In the genomic region with DNA sequence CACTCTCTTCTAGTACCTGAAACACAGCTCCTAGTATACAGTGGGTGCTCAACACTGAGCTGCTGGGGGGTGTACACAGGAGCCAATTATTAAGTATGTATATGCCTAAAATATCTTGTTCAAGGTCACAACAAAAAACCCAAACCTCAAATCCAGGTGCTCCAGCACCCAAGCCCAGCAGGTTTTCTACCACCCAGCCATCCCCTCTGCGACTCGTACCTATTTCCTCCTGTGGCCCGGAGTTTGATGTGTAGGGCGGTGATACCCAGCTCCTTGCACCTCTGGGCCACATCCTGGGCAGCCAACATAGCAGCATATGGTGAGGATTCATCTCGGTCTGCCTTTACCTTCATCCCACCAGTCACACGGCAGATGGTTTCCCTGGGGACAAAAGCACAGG, we compare ENCODE assay signal across 14 cellular contexts. TPM values are rescaled to one million over a fixed set of nuclear protein-coding genes. Genes with fewer than 3 reads are reported as not detected.
DNase-seq lines count a peak whose midpoint lies in the region; ATAC-seq and TF ChIP-seq lines count a peak whose summit lies in the region.
"Had no signal": no experiment of that assay in that cellular context is flagged by ENCODE, and none has a peak within 500 bp of the region (broad histone marks: within the 10 kb centered on the region; RNA-seq: fewer than 3 reads in every experiment).

No MANE protein-coding gene starts in this region.

- peak overlapping the region; percentile 99 for H3K9ac ChIP-seq in HUES64 (ENCODE audit: low read depth, low read length)

- TF ChIP-seq CTCF in foreskin keratinocyte (conservative IDR thresholded peaks at IDR 0.05) (no peak), progenitor cell of endocrine pancreas (IDR thresholded peaks at IDR 0.05; ENCODE audit: unreplicated experiment) (no peak)

- H3K4me3 ChIP-seq in HUES64 (ENCODE audit: low read length), result no peak overlapping the region; the same call in 1 of the 2 replicates
- H3K4me3 ChIP-seq: cardiac muscle cell had no signal

- CTCF ChIA-PET in activated CD4-positive, alpha-beta memory T cell treated with anti-CD3 and anti-CD28 coated beads for 36 hours (lab: Charles Lee), result interaction anchor here (0.8 to 3.5 kb wide), 2 partner anchors 9 to 10 kb away, joined by 4 to 11 read pairs; no protein-coding TSS in a partner anchor
- CTCF ChIA-PET in activated CD4-positive, alpha-beta memory T cell treated with anti-CD3 and anti-CD28 coated beads, Interleukin-2, amount 10 ng/mL, durations not matched to agents 7 days and 5 days (lab: Charles Lee), result interaction anchor here (0.7 to 1.5 kb wide), 4 partner anchors 9 to 163 kb away, joined by 3 to 6 read pairs (median 3); no protein-coding TSS in a partner anchor

- H3K36me3 ChIP-seq in HUES64 (ENCODE audit: insufficient read depth, low read length), result peaks cover 65% of the 10 kb centered on the region

- POLR2A ChIA-PET in activated CD4-positive, alpha-beta memory T cell treated with anti-CD3 and anti-CD28 coated beads for 36 hours (lab: Charles Lee), result interaction anchor here (0.6 to 1.2 kb wide), 2 partner anchors 33 to 67 kb away, joined by 4 to 6 read pairs; a partner anchor contains a TSS
- POLR2A ChIA-PET in activated CD4-positive, alpha-beta memory T cell treated with anti-CD3 and anti-CD28 coated beads, Interleukin-2, amount 10 ng/mL, durations not matched to agents 7 days and 5 days (lab: Charles Lee), result interaction anchor here (0.7 to 5.3 kb wide), 3 partner anchors 10 to 71 kb away, joined by 3 to 32 read pairs (median 6); a partner anchor contains a TSS

- intact Hi-C loops in activated CD4-positive, alpha-beta memory T cell treated with anti-CD3 and anti-CD28 coated beads for 36 hours (cut with micrococcal nuclease), result loop anchor here (5.0 kb wide), 1 partner anchor 706 kb away; no protein-coding TSS in a partner anchor

- H3K36me3 Mint-ChIP-seq in activated CD4-positive, alpha-beta memory T cell treated with anti-CD3 and anti-CD28 coated beads for 36 hours, result peaks cover 64% of the 10 kb centered on the region
- H3K36me3 Mint-ChIP-seq in activated CD4-positive, alpha-beta memory T cell treated with anti-CD3 and anti-CD28 coated beads, Interleukin-2, amount 10 ng/mL, durations not matched to agents 7 days and 5 days (ENCODE audit: low read depth), result peaks cover 56% of the 10 kb centered on the region
- H3K36me3 Mint-ChIP-seq in activated naive CD8-positive, alpha-beta T cell treated with anti-CD3 and anti-CD28 coated beads, Interleukin-2, amount 50 U/mL, for 24 hours (ENCODE audit: low read depth), result peaks cover 66% of the 10 kb centered on the region
- peaks cover 41% of the 10 kb centered on the region for H3K36me3 Mint-ChIP-seq in natural killer cell treated with Interleukin-12 subunit alpha and Interleukin-12 subunit beta and Interleukin-15 and Interleukin-18, amount 100 ng/mL, for 72 hours
- peaks cover 25% of the 10 kb centered on the region for H3K36me3 Mint-ChIP-seq in progenitor cell of endocrine pancreas (ENCODE audit: insufficient read depth)

- H3K27me3 ChIP-seq in HUES64 (ENCODE audit: insufficient read depth, low read length) (no peaks in the 10 kb centered on the region), foreskin keratinocyte (no peaks in the 10 kb centered on the region)
- H3K27me3 ChIP-seq: cardiac muscle cell had no signal

- peak overlapping the region; percentile 99 for H3K27ac Mint-ChIP-seq in activated CD4-positive, alpha-beta memory T cell treated with anti-CD3 and anti-CD28 coated beads for 36 hours
- no peak overlapping the region for H3K27ac Mint-ChIP-seq in activated CD4-positive, alpha-beta memory T cell treated with anti-CD3 and anti-CD28 coated beads, Interleukin-2, amount 10 ng/mL, durations not matched to agents 7 days and 5 days
- H3K27ac Mint-ChIP-seq in activated naive CD8-positive, alpha-beta T cell treated with anti-CD3 and anti-CD28 coated beads, Interleukin-2, amount 50 U/mL, for 24 hours, result peak overlapping the region; percentile 99
- H3K27ac Mint-ChIP-seq in natural killer cell treated with Interleukin-12 subunit alpha and Interleukin-12 subunit beta and Interleukin-15 and Interleukin-18, amount 100 ng/mL, for 72 hours, result peak overlapping the region; percentile 63 to 79
- H3K27ac Mint-ChIP-seq in progenitor cell of endocrine pancreas, result no peak overlapping the region

- H3K9me3 Mint-ChIP-seq in activated CD4-positive, alpha-beta memory T cell treated with anti-CD3 and anti-CD28 coated beads for 36 hours, result peaks cover 2% of the 10 kb centered on the region
- H3K9me3 Mint-ChIP-seq in activated CD4-positive, alpha-beta memory T cell treated with anti-CD3 and anti-CD28 coated beads, Interleukin-2, amount 10 ng/mL, durations not matched to agents 7 days and 5 days, result no peaks in the 10 kb centered on the region
- no peaks in the 10 kb centered on the region for H3K9me3 Mint-ChIP-seq in activated naive CD8-positive, alpha-beta T cell treated with anti-CD3 and anti-CD28 coated beads, Interleukin-2, amount 50 U/mL, for 24 hours
- no peaks in the 10 kb centered on the region for H3K9me3 Mint-ChIP-seq in natural killer cell treated with Interleukin-12 subunit alpha and Interleukin-12 subunit beta and Interleukin-15 and Interleukin-18, amount 100 ng/mL, for 72 hours
- peaks cover 4% of the 10 kb centered on the region for H3K9me3 Mint-ChIP-seq in progenitor cell of endocrine pancreas (ENCODE audit: low read depth)

- H3K4me1 Mint-ChIP-seq in activated CD4-positive, alpha-beta memory T cell treated with anti-CD3 and anti-CD28 coated beads for 36 hours (ENCODE audit: low read depth), result peaks cover 36% of the 10 kb centered on the region
- H3K4me1 Mint-ChIP-seq in activated CD4-positive, alpha-beta memory T cell treated with anti-CD3 and anti-CD28 coated beads, Interleukin-2, amount 10 ng/mL, durations not matched to agents 7 days and 5 days, result peaks cover 34% of the 10 kb centered on the region
- peaks cover 46% of the 10 kb centered on the region for H3K4me1 Mint-ChIP-seq in activated naive CD8-positive, alpha-beta T cell treated with anti-CD3 and anti-CD28 coated beads, Interleukin-2, amount 50 U/mL, for 24 hours
- peaks cover 24 to 39% of the 10 kb centered on the region in 2 donors for H3K4me1 Mint-ChIP-seq in natural killer cell treated with Interleukin-12 subunit alpha and Interleukin-12 subunit beta and Interleukin-15 and Interleukin-18, amount 100 ng/mL, for 72 hours (ENCODE audit: low read depth in 2 of 2)
- peaks cover 13% of the 10 kb centered on the region for H3K4me1 Mint-ChIP-seq in progenitor cell of endocrine pancreas (ENCODE audit: low read depth)

- peak overlapping the region; percentile 21 for H3K4me3 Mint-ChIP-seq in activated CD4-positive, alpha-beta memory T cell treated with anti-CD3 and anti-CD28 coated beads for 36 hours
- H3K4me3 Mint-ChIP-seq in activated CD4-positive, alpha-beta memory T cell treated with anti-CD3 and anti-CD28 coated beads, Interleukin-2, amount 10 ng/mL, durations not matched to agents 7 days and 5 days, result no peak overlapping the region
- H3K4me3 Mint-ChIP-seq in activated naive CD8-positive, alpha-beta T cell treated with anti-CD3 and anti-CD28 coated beads, Interleukin-2, amount 50 U/mL, for 24 hours, result peak overlapping the region; percentile 100
- peak overlapping the region; percentile 91 for H3K4me3 Mint-ChIP-seq in natural killer cell treated with Interleukin-12 subunit alpha and Interleukin-12 subunit beta and Interleukin-15 and Interleukin-18, amount 100 ng/mL, for 72 hours
- H3K4me3 Mint-ChIP-seq in progenitor cell of endocrine pancreas (ENCODE audit: low read depth), result no peak overlapping the region

- ATAC-seq in activated naive CD8-positive, alpha-beta T cell treated with anti-CD3 and anti-CD28 coated beads, Interleukin-2, amount 50 U/mL, for 24 hours, result no peak
- no peak for ATAC-seq in natural killer cell treated with Interleukin-12 subunit alpha and Interleukin-12 subunit beta and Interleukin-15 and Interleukin-18, amount 100 ng/mL, for 72 hours
- ATAC-seq in foreskin keratinocyte, result no peak
- ATAC-seq: esophagus mucosa had no signal

- DNase-seq in activated CD4-positive, alpha-beta memory T cell treated with anti-CD3 and anti-CD28 coated beads for 36 hours, result no peak
- no peak for DNase-seq in activated CD4-positive, alpha-beta memory T cell treated with anti-CD3 and anti-CD28 coated beads, Interleukin-2, amount 10 ng/mL, durations not matched to agents 7 days and 5 days
- DNase-seq in activated naive CD8-positive, alpha-beta T cell treated with anti-CD3 and anti-CD28 coated beads, Interleukin-2, amount 50 U/mL, for 24 hours, result no peak
- no peak for DNase-seq in natural killer cell treated with Interleukin-12 subunit alpha and Interleukin-12 subunit beta and Interleukin-15 and Interleukin-18, amount 100 ng/mL, for 72 hours (ENCODE audit: low spot score)
- no peak for DNase-seq in foreskin keratinocyte
- no peak for DNase-seq in caudate nucleus (lab: John Stamatoyannopoulos, UW)
- no peak for DNase-seq in progenitor cell of endocrine pancreas (ENCODE audit: low spot score, unreplicated experiment)
- DNase-seq: NCI-H1105 treated with DMSO at 0.1 percent for 48 hours; NCI-H345; posterior cingulate gyrus; stimulated activated CD4-positive, alpha-beta T cell treated with anti-CD3 and anti-CD28 coated beads, Interleukin-2, amount 100 ng/mL, for 24 hours had no signal

- H3K4me1 ChIP-seq in HUES64 (ENCODE audit: insufficient read depth, low read length) (peaks cover 10% of the 10 kb centered on the region; the same call in 1 of the 2 replicates), foreskin keratinocyte (peaks cover 9% of the 10 kb centered on the region)

- H3K27me3 Mint-ChIP-seq in activated CD4-positive, alpha-beta memory T cell treated with anti-CD3 and anti-CD28 coated beads for 36 hours, result no peaks in the 10 kb centered on the region
- no peaks in the 10 kb centered on the region for H3K27me3 Mint-ChIP-seq in activated CD4-positive, alpha-beta memory T cell treated with anti-CD3 and anti-CD28 coated beads, Interleukin-2, amount 10 ng/mL, durations not matched to agents 7 days and 5 days
- H3K27me3 Mint-ChIP-seq in activated naive CD8-positive, alpha-beta T cell treated with anti-CD3 and anti-CD28 coated beads, Interleukin-2, amount 50 U/mL, for 24 hours, result no peaks in the 10 kb centered on the region
- no peaks in the 10 kb centered on the region for H3K27me3 Mint-ChIP-seq in natural killer cell treated with Interleukin-12 subunit alpha and Interleukin-12 subunit beta and Interleukin-15 and Interleukin-18, amount 100 ng/mL, for 72 hours
- no peaks in the 10 kb centered on the region for H3K27me3 Mint-ChIP-seq in progenitor cell of endocrine pancreas

- H3K27ac ChIP-seq in HUES64 (ENCODE audit: low read depth, low read length) (peak overlapping the region; percentile 24; the same call in 1 of the 2 replicates), foreskin keratinocyte (no peak overlapping the region), caudate nucleus (ENCODE audit: low read depth, low read length) (no peak overlapping the region)

- H3K9me3 ChIP-seq in HUES64 (ENCODE audit: insufficient read depth, low read depth, low read length), result no peaks in the 10 kb centered on the region

- WGBS in HUES64, result 95% methylated on average over 6 of the region's 6 CpGs

RNA-seq across cellular contexts. Expression of a gene that starts 3.0 kb away (rescaled TPM):
- total RNA-seq in activated CD4-positive, alpha-beta memory T cell treated with anti-CD3 and anti-CD28 coated beads for 36 hours, result 1,000 to 10,000 TPM; 3,748 to 3,882 TPM
- 1,000 to 10,000 TPM; 2,316 to 2,367 TPM for total RNA-seq in activated CD4-positive, alpha-beta memory T cell treated with anti-CD3 and anti-CD28 coated beads, Interleukin-2, amount 10 ng/mL, durations not matched to agents 7 days and 5 days
- 1,825 TPM for polyA plus RNA-seq in HUES64 (2013, experiment 1 of 2)
- 1,978 TPM for polyA plus RNA-seq in HUES64 (2013, experiment 2 of 2)
- 1,000 to 10,000 TPM; 1,429 to 1,580 TPM for total RNA-seq in natural killer cell treated with Interleukin-12 subunit alpha and Interleukin-12 subunit beta and Interleukin-15 and Interleukin-18, amount 100 ng/mL, for 72 hours
- total RNA-seq in foreskin keratinocyte, result 2,193 and 2,437 TPM in 2 replicates
- polyA plus RNA-seq in foreskin keratinocyte, result 3,381 and 3,638 TPM in 2 replicates
- 1,941 and 2,072 TPM in 2 replicates for total RNA-seq in progenitor cell of endocrine pancreas

RNA-seq across cellular contexts. Expression of a gene that starts 33.9 kb away (rescaled TPM):
- 100 to 1,000 TPM; 251 to 254 TPM for total RNA-seq in activated CD4-positive, alpha-beta memory T cell treated with anti-CD3 and anti-CD28 coated beads for 36 hours
- total RNA-seq in activated CD4-positive, alpha-beta memory T cell treated with anti-CD3 and anti-CD28 coated beads, Interleukin-2, amount 10 ng/mL, durations not matched to agents 7 days and 5 days, result 1,000 to 10,000 TPM; 1,158 to 1,180 TPM
- 11.7 TPM for polyA plus RNA-seq in HUES64 (2013, experiment 1 of 2)
- 18.8 TPM for polyA plus RNA-seq in HUES64 (2013, experiment 2 of 2)
- total RNA-seq in natural killer cell treated with Interleukin-12 subunit alpha and Interleukin-12 subunit beta and Interleukin-15 and Interleukin-18, amount 100 ng/mL, for 72 hours, result 100 to 1,000 TPM; 767 to 771 TPM
- 4.0 and 7.2 TPM in 2 replicates for total RNA-seq in foreskin keratinocyte
- polyA plus RNA-seq in foreskin keratinocyte, result 6.3 and 9.4 TPM in 2 replicates
- total RNA-seq in progenitor cell of endocrine pancreas, result 41.3 and 45.8 TPM in 2 replicates

Comparison
In these comparisons a context has a peak if more than half of its experiments do, and no peak if none do; other contexts are left out.
1. H3K27ac Mint-ChIP-seq: peak in activated CD4-positive, alpha-beta memory T cell treated with anti-CD3 and anti-CD28 coated beads for 36 hours (single experiment), activated naive CD8-positive, alpha-beta T cell treated with anti-CD3 and anti-CD28 coated beads, Interleukin-2, amount 50 U/mL, for 24 hours (single experiment) and natural killer cell treated with Interleukin-12 subunit alpha and Interleukin-12 subunit beta and Interleukin-15 and Interleukin-18, amount 100 ng/mL, for 72 hours (2 of 2); none in activated CD4-positive, alpha-beta memory T cell treated with anti-CD3 and anti-CD28 coated beads, Interleukin-2, amount 10 ng/mL, durations not matched to agents 7 days and 5 days (single experiment) and progenitor cell of endocrine pancreas (single experiment).
2. H3K4me3 Mint-ChIP-seq: peak in activated CD4-positive, alpha-beta memory T cell treated with anti-CD3 and anti-CD28 coated beads for 36 hours (single experiment), activated naive CD8-positive, alpha-beta T cell treated with anti-CD3 and anti-CD28 coated beads, Interleukin-2, amount 50 U/mL, for 24 hours (single experiment) and natural killer cell treated with Interleukin-12 subunit alpha and Interleukin-12 subunit beta and Interleukin-15 and Interleukin-18, amount 100 ng/mL, for 72 hours (single experiment); none in activated CD4-positive, alpha-beta memory T cell treated with anti-CD3 and anti-CD28 coated beads, Interleukin-2, amount 10 ng/mL, durations not matched to agents 7 days and 5 days (single experiment) and progenitor cell of endocrine pancreas (single experiment).